In genomic region chr20:39110819-39111136, GRCh38 we compare ENCODE assay signal across 18 cellular contexts.
"Had no signal": no experiment of that assay in that cellular context is flagged by ENCODE, and none has a peak within 500 bp of the region (broad histone marks: within the 10 kb centered on the region; RNA-seq: fewer than 3 reads in every experiment).

No MANE protein-coding gene starts in this region.

- ATAC-seq: left cardiac atrium; left ventricle myocardium superior; natural killer cell treated with Interleukin-12 subunit alpha and Interleukin-12 subunit beta and Interleukin-15 and Interleukin-18, amount 100 ng/mL, for 72 hours; right cardiac atrium had no signal

- H3K36me3 ChIP-seq: colonic mucosa, esophagus squamous epithelium, neutrophil had no signal

- DNase-seq: colonic mucosa; dermis blood vessel endothelial cell; esophagus squamous epithelium; foreskin fibroblast; kidney; left cardiac atrium; left ventricle myocardium superior; mesenchymal stem cell; midbrain; posterior cingulate gyrus; right cardiac atrium; stimulated activated CD4-positive, alpha-beta T cell treated with anti-CD3 and anti-CD28 coated beads, Interleukin-2, amount 100 ng/mL, for 48 hours; stimulated activated naive CD4-positive, alpha-beta T cell treated with Interleukin-2 at 50 U/mL for 16 hours; trophoblast cell had no signal

- H3K9me3 ChIP-seq: colonic mucosa, esophagus squamous epithelium, neutrophil had no signal

- H3K4me2 ChIP-seq: smooth muscle cell had no signal

- H3K4me1 ChIP-seq: colonic mucosa had no signal

- FAIRE-seq: kidney had no signal

- H3K4me3 ChIP-seq: colonic mucosa, esophagus squamous epithelium, lung, smooth muscle cell had no signal

- H3K27me3 ChIP-seq: colonic mucosa had no signal

- H3K27ac ChIP-seq: colonic mucosa, esophagus squamous epithelium, neutrophil had no signal
